In the genomic region with DNA sequence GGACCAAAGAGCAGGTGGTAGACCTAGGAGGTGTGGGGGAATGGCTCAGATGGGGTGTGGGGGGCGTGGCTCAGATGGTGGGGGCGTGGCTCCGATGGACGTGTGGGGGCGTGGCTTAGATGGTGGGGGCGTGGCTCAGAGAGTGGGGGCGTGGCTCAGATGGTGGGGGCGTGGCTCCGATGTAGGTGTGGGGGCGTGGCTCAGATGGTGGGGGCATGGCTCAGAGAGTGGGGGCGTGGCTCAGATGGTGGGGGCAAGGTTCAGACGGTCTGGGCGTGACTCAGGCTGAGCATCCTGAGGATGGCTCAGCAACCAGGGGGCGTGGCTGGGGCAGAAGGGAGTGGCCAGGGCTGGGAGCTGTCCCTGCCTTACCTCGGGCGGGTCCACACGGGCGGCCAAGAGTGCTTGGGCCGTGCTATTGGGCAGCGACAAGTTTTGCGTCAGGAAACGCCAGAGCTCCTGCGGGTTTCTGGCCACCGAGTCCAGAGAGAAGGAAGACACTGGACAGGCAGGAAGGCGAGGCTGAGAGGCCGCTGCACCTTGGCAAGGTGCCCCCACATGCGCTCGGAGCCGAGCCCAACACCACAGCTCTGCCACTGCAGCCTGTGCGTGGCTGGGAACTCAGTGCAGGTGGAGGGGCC, we compare ENCODE assay signal across 1 cellular context.
TF ChIP-seq lines count a peak whose summit lies in the region.

No MANE protein-coding gene starts in this region.

TF ChIP-seq in HepG2, 621 proteins besides CTCF, POLR2A, EP300 and RAD21 (continues in another document):
- TF ChIP-seq PHF5A (CRISPR knock-in tag; IDR thresholded peaks at IDR 0.05; ENCODE audit: low read depth, unreplicated experiment) (no peak), SKI (IDR thresholded peaks at IDR 0.05; ENCODE audit: partially characterized antibody) (no peak), MXD4 (CRISPR knock-in tag; IDR thresholded peaks at IDR 0.05) (no peak), GATAD1 (CRISPR knock-in tag; IDR thresholded peaks at IDR 0.05) (no peak), NCOA5 (CRISPR knock-in tag; IDR thresholded peaks at IDR 0.05) (no peak), MAZ (IDR thresholded peaks at IDR 0.05; ENCODE audit: borderline replicate concordance, low read depth, low read length) (peak; percentile 92; the same call in 1 of the 2 replicates), MAZ (CRISPR knock-in tag; IDR thresholded peaks at IDR 0.05; ENCODE audit: low read depth) (peak; percentile 38; the same call in 1 of the 2 replicates), CREB1 (IDR thresholded peaks at IDR 0.05) (no peak), CREB1 (CRISPR knock-in tag; IDR thresholded peaks at IDR 0.05) (no peak), STAG1 (CRISPR knock-in tag; IDR thresholded peaks at IDR 0.05) (no peak), ZNF839 (CRISPR knock-in tag; IDR thresholded peaks at IDR 0.05; ENCODE audit: borderline replicate concordance) (no peak), ZNF615 (CRISPR knock-in tag; IDR thresholded peaks at IDR 0.05; ENCODE audit: borderline replicate concordance) (no peak), KDM6A (CRISPR knock-in tag; IDR thresholded peaks at IDR 0.05; ENCODE audit: low read depth) (no peak), RARA (CRISPR knock-in tag; IDR thresholded peaks at IDR 0.05) (no peak), CBX1 (IDR thresholded peaks at IDR 0.05; ENCODE audit: low read depth) (no peak), ZNF224 (CRISPR knock-in tag; IDR thresholded peaks at IDR 0.05) (no peak), RELA (CRISPR knock-in tag; IDR thresholded peaks at IDR 0.05) (no peak), YY1 (IDR thresholded peaks at IDR 0.05; ENCODE audit: insufficient read depth, insufficient replicate concordance, low read depth, low read length) (peak; percentile 22), MXI1 (IDR thresholded peaks at IDR 0.05; ENCODE audit: borderline replicate concordance, low read depth, low read length) (peak; percentile 82; the same call in 1 of the 3 replicates), TSC22D2 (CRISPR knock-in tag; IDR thresholded peaks at IDR 0.05; ENCODE audit: borderline replicate concordance) (no peak), POGZ (CRISPR knock-in tag; IDR thresholded peaks at IDR 0.05) (no peak), DNMT1 (CRISPR knock-in tag; IDR thresholded peaks at IDR 0.05) (peak; percentile 57; the same call in 1 of the 2 replicates), PTBP1 (IDR thresholded peaks at IDR 0.05; ENCODE audit: low read depth, low read length, poor library complexity, severe bottlenecking) (no peak), ZNF569 (CRISPR knock-in tag; IDR thresholded peaks at IDR 0.05; ENCODE audit: borderline replicate concordance) (no peak), FOSL2 (CRISPR knock-in tag; IDR thresholded peaks at IDR 0.05) (peak; percentile 61), MAF1 (CRISPR knock-in tag; IDR thresholded peaks at IDR 0.05; ENCODE audit: borderline replicate concordance) (no peak), DR1 (CRISPR knock-in tag; IDR thresholded peaks at IDR 0.05) (peak; percentile 84; the same call in 1 of the 2 replicates), LCORL (IDR thresholded peaks at IDR 0.05) (no peak), LCORL (CRISPR knock-in tag; IDR thresholded peaks at IDR 0.05) (no peak)
- TF ChIP-seq, protein P1, sequence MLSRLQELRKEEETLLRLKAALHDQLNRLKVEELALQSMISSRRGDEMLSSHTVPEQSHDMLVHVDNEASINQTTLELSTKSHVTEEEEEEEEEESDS (CRISPR knock-in tag; IDR thresholded peaks at IDR 0.05; ENCODE audit: borderline replicate concordance): no peak
- TF ChIP-seq, protein P2, sequence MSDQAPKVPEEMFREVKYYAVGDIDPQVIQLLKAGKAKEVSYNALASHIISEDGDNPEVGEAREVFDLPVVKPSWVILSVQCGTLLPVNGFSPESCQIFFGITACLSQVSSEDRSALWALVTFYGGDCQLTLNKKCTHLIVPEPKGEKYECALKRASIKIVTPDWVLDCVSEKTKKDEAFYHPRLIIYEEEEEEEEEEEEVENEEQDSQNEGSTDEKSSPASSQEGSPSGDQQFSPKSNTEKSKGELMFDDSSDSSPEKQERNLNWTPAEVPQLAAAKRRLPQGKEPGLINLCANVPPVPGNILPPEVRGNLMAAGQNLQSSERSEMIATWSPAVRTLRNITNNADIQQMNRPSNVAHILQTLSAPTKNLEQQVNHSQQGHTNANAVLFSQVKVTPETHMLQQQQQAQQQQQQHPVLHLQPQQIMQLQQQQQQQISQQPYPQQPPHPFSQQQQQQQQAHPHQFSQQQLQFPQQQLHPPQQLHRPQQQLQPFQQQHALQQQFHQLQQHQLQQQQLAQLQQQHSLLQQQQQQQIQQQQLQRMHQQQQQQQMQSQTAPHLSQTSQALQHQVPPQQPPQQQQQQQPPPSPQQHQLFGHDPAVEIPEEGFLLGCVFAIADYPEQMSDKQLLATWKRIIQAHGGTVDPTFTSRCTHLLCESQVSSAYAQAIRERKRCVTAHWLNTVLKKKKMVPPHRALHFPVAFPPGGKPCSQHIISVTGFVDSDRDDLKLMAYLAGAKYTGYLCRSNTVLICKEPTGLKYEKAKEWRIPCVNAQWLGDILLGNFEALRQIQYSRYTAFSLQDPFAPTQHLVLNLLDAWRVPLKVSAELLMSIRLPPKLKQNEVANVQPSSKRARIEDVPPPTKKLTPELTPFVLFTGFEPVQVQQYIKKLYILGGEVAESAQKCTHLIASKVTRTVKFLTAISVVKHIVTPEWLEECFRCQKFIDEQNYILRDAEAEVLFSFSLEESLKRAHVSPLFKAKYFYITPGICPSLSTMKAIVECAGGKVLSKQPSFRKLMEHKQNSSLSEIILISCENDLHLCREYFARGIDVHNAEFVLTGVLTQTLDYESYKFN (CRISPR knock-in tag; conservative IDR thresholded peaks at IDR 0.05): peak; percentile 42; the same call in 1 of the 2 replicates
- TF ChIP-seq, protein P3, sequence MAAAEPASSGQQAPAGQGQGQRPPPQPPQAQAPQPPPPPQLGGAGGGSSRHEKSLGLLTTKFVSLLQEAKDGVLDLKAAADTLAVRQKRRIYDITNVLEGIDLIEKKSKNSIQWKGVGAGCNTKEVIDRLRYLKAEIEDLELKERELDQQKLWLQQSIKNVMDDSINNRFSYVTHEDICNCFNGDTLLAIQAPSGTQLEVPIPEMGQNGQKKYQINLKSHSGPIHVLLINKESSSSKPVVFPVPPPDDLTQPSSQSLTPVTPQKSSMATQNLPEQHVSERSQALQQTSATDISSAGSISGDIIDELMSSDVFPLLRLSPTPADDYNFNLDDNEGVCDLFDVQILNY (CRISPR knock-in tag; conservative IDR thresholded peaks at IDR 0.05): no peak
- TF ChIP-seq, protein P4, sequence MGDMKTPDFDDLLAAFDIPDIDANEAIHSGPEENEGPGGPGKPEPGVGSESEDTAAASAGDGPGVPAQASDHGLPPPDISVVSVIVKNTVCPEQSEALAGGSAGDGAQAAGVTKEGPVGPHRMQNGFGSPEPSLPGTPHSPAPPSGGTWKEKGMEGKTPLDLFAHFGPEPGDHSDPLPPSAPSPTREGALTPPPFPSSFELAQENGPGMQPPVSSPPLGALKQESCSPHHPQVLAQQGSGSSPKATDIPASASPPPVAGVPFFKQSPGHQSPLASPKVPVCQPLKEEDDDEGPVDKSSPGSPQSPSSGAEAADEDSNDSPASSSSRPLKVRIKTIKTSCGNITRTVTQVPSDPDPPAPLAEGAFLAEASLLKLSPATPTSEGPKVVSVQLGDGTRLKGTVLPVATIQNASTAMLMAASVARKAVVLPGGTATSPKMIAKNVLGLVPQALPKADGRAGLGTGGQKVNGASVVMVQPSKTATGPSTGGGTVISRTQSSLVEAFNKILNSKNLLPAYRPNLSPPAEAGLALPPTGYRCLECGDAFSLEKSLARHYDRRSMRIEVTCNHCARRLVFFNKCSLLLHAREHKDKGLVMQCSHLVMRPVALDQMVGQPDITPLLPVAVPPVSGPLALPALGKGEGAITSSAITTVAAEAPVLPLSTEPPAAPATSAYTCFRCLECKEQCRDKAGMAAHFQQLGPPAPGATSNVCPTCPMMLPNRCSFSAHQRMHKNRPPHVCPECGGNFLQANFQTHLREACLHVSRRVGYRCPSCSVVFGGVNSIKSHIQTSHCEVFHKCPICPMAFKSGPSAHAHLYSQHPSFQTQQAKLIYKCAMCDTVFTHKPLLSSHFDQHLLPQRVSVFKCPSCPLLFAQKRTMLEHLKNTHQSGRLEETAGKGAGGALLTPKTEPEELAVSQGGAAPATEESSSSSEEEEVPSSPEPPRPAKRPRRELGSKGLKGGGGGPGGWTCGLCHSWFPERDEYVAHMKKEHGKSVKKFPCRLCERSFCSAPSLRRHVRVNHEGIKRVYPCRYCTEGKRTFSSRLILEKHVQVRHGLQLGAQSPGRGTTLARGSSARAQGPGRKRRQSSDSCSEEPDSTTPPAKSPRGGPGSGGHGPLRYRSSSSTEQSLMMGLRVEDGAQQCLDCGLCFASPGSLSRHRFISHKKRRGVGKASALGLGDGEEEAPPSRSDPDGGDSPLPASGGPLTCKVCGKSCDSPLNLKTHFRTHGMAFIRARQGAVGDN (CRISPR knock-in tag; IDR thresholded peaks at IDR 0.05): peak; percentile 62
- TF ChIP-seq, protein P5, sequence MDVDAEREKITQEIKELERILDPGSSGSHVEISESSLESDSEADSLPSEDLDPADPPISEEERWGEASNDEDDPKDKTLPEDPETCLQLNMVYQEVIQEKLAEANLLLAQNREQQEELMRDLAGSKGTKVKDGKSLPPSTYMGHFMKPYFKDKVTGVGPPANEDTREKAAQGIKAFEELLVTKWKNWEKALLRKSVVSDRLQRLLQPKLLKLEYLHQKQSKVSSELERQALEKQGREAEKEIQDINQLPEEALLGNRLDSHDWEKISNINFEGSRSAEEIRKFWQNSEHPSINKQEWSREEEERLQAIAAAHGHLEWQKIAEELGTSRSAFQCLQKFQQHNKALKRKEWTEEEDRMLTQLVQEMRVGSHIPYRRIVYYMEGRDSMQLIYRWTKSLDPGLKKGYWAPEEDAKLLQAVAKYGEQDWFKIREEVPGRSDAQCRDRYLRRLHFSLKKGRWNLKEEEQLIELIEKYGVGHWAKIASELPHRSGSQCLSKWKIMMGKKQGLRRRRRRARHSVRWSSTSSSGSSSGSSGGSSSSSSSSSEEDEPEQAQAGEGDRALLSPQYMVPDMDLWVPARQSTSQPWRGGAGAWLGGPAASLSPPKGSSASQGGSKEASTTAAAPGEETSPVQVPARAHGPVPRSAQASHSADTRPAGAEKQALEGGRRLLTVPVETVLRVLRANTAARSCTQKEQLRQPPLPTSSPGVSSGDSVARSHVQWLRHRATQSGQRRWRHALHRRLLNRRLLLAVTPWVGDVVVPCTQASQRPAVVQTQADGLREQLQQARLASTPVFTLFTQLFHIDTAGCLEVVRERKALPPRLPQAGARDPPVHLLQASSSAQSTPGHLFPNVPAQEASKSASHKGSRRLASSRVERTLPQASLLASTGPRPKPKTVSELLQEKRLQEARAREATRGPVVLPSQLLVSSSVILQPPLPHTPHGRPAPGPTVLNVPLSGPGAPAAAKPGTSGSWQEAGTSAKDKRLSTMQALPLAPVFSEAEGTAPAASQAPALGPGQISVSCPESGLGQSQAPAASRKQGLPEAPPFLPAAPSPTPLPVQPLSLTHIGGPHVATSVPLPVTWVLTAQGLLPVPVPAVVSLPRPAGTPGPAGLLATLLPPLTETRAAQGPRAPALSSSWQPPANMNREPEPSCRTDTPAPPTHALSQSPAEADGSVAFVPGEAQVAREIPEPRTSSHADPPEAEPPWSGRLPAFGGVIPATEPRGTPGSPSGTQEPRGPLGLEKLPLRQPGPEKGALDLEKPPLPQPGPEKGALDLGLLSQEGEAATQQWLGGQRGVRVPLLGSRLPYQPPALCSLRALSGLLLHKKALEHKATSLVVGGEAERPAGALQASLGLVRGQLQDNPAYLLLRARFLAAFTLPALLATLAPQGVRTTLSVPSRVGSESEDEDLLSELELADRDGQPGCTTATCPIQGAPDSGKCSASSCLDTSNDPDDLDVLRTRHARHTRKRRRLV (CRISPR knock-in tag; IDR thresholded peaks at IDR 0.05): no peak
- TF ChIP-seq, protein P6, sequence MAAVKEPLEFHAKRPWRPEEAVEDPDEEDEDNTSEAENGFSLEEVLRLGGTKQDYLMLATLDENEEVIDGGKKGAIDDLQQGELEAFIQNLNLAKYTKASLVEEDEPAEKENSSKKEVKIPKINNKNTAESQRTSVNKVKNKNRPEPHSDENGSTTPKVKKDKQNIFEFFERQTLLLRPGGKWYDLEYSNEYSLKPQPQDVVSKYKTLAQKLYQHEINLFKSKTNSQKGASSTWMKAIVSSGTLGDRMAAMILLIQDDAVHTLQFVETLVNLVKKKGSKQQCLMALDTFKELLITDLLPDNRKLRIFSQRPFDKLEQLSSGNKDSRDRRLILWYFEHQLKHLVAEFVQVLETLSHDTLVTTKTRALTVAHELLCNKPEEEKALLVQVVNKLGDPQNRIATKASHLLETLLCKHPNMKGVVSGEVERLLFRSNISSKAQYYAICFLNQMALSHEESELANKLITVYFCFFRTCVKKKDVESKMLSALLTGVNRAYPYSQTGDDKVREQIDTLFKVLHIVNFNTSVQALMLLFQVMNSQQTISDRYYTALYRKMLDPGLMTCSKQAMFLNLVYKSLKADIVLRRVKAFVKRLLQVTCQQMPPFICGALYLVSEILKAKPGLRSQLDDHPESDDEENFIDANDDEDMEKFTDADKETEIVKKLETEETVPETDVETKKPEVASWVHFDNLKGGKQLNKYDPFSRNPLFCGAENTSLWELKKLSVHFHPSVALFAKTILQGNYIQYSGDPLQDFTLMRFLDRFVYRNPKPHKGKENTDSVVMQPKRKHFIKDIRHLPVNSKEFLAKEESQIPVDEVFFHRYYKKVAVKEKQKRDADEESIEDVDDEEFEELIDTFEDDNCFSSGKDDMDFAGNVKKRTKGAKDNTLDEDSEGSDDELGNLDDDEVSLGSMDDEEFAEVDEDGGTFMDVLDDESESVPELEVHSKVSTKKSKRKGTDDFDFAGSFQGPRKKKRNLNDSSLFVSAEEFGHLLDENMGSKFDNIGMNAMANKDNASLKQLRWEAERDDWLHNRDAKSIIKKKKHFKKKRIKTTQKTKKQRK (IDR thresholded peaks at IDR 0.05; ENCODE audit: low read length): no peak
- TF ChIP-seq, protein P7, sequence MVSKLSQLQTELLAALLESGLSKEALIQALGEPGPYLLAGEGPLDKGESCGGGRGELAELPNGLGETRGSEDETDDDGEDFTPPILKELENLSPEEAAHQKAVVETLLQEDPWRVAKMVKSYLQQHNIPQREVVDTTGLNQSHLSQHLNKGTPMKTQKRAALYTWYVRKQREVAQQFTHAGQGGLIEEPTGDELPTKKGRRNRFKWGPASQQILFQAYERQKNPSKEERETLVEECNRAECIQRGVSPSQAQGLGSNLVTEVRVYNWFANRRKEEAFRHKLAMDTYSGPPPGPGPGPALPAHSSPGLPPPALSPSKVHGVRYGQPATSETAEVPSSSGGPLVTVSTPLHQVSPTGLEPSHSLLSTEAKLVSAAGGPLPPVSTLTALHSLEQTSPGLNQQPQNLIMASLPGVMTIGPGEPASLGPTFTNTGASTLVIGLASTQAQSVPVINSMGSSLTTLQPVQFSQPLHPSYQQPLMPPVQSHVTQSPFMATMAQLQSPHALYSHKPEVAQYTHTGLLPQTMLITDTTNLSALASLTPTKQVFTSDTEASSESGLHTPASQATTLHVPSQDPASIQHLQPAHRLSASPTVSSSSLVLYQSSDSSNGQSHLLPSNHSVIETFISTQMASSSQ (IDR thresholded peaks at IDR 0.05; ENCODE audit: low read depth): no peak
- TF ChIP-seq, protein P7 (CRISPR knock-in tag; IDR thresholded peaks at IDR 0.05; ENCODE audit: borderline replicate concordance): no peak
